Comparison of ENCODE assay signal across 8 cellular contexts in genomic region chr1:31788138-31788824, GRCh38. TPM values are rescaled to one million over a fixed set of nuclear protein-coding genes. Genes with fewer than 3 reads are reported as not detected.
A peak's percentile ranks its signal among the peaks of the same experiment; 100 is the strongest.
DNase-seq lines count a peak whose midpoint lies in the region; ATAC-seq and TF ChIP-seq lines count a peak whose summit lies in the region.

No MANE protein-coding gene starts in this region.

- H3K36me3 Mint-ChIP-seq in type B pancreatic cell, result no peaks in the 10 kb centered on the region

- peak overlapping the region; percentile 93 for H3K27ac Mint-ChIP-seq in type B pancreatic cell

- H3K36me3 ChIP-seq in H7 (replicated peaks; ENCODE audit: control insufficient read depth, insufficient read depth, low read length), result no peaks in the 10 kb centered on the region
- no peaks in the 10 kb centered on the region for H3K36me3 ChIP-seq in MM.1S (replicated peaks; ENCODE audit: insufficient read depth, low read length)
- no peaks in the 10 kb centered on the region for H3K36me3 ChIP-seq in heart right ventricle

- intact Hi-C loops in heart right ventricle (cut with DNase I) (loop anchor here in 9 of 10 donors (2.0 to 10.0 kb wide), 12 partner anchors 25 to 277 kb away; no protein-coding TSS in a partner anchor), posterior cingulate gyrus (cut with DNase I) (loop anchor here (1.0 to 5.0 kb wide), 4 partner anchors 26 to 223 kb away; no protein-coding TSS in a partner anchor)

- no peaks in the 10 kb centered on the region for H4K20me1 ChIP-seq in MM.1S (ENCODE audit: insufficient read depth, low read length)

- H3K9ac ChIP-seq in MM.1S (ENCODE audit: low read length), result peak overlapping the region; percentile 95

- no peaks in the 10 kb centered on the region for H3K9me2 ChIP-seq in MM.1S (replicated peaks; ENCODE audit: insufficient read depth, low read length)

- TF ChIP-seq CTCF in MM.1S (IDR thresholded peaks at IDR 0.05; ENCODE audit: low read length) (no peak), heart right ventricle (IDR thresholded peaks at IDR 0.05) (no peak), type B pancreatic cell (conservative IDR thresholded peaks at IDR 0.05) (no peak)

- H3K4me3 ChIP-seq in H7 (ENCODE audit: insufficient read depth, low read depth, low read length), result peak overlapping the region; percentile 91
- peak overlapping the region; percentile 76 for H3K4me3 ChIP-seq in MM.1S (ENCODE audit: low read length)
- H3K4me3 ChIP-seq in heart right ventricle, result peak overlapping the region; percentile 41 to 93 (median 66)

- peak overlapping the region; percentile 97 for H2AFZ ChIP-seq in MM.1S (ENCODE audit: low read length)

- H3K4me3 Mint-ChIP-seq in type B pancreatic cell, result peak overlapping the region; percentile 95

- peak overlapping the region; percentile 99 for H3K4me2 ChIP-seq in MM.1S (ENCODE audit: low read depth, low read length)

- DNase-seq in EL, result peak; percentile 91
- peak; percentile 97 for DNase-seq in H7
- peak; percentile 91 for DNase-seq in MM.1S
- peak; percentile 81 for DNase-seq in T follicular helper cell (ENCODE audit: low read depth)
- DNase-seq in heart right ventricle, result peak; percentile 93 to 94
- peak; percentile 88 to 99 (median 96) for DNase-seq in posterior cingulate gyrus
- DNase-seq in type B pancreatic cell (ENCODE audit: extremely low spot score, unreplicated experiment), result peak; percentile 94

- ATAC-seq in heart right ventricle, result peak; percentile 87 to 97 (median 92)

- 2 to 4% (median 4%) methylated on average over 36 to 39 of the region's 39 CpGs for WGBS in adipose tissue, 3 donors
- 4 to 5% methylated on average over 39 of the region's 39 CpGs for WGBS in heart right ventricle, 2 donors

- H3K4me1 Mint-ChIP-seq in type B pancreatic cell (ENCODE audit: unreplicated experiment), result peaks cover 31% of the 10 kb centered on the region

- H3K9me3 ChIP-seq in MM.1S (replicated peaks; ENCODE audit: insufficient read depth, low read length) (no peaks in the 10 kb centered on the region), heart right ventricle (no peaks in the 10 kb centered on the region)

- H3K27ac ChIP-seq in MM.1S (ENCODE audit: low read length) (peak overlapping the region; percentile 79), adipose tissue (ENCODE audit: low read depth, low read length) (peak overlapping the region; percentile 65), heart right ventricle (peak overlapping the region; percentile 15 to 90 (median 78))

- H3F3A ChIP-seq in MM.1S (ENCODE audit: insufficient read depth, low read length), result no peaks in the 10 kb centered on the region

- no peaks in the 10 kb centered on the region for H3K79me2 ChIP-seq in MM.1S (ENCODE audit: low read length)

- H3K27me3 ChIP-seq in H7 (ENCODE audit: control insufficient read depth, insufficient read depth, low read length) (no peaks in the 10 kb centered on the region), MM.1S (replicated peaks; ENCODE audit: insufficient read depth, low read length) (peaks cover 34% of the 10 kb centered on the region), heart right ventricle (peaks cover 0 to 3% (median 0%) of the 10 kb centered on the region in 7 donors)

- no peaks in the 10 kb centered on the region for H3K9me3 Mint-ChIP-seq in type B pancreatic cell

- peaks cover 8% of the 10 kb centered on the region for H3K27me3 Mint-ChIP-seq in type B pancreatic cell

- H3K4me1 ChIP-seq in MM.1S (ENCODE audit: low read length), result no peaks in the 10 kb centered on the region
- H3K4me1 ChIP-seq in heart right ventricle, result peaks cover 0 to 18% (median 8%) of the 10 kb centered on the region in 9 donors

RNA-seq across cellular contexts. Expression of gene ADGRB2, which starts 24.1 kb away (rescaled TPM):
- total RNA-seq in H7 (2014; rRNA removed; shearing (Covaris generic)), result 28.0 and 39.8 TPM in 2 replicates
- polyA plus RNA-seq in adipose tissue (1 to 10 TPM in 2 of 3 donors, under 1 TPM in 1; 0.21 to 5.0 (median 1.2) TPM), heart right ventricle (10 to 100 TPM in 1 of 2 donors, under 1 TPM in 1; 0.91 to 17.9 TPM)
- total RNA-seq in heart right ventricle (10 to 100 TPM in 2 of 10 donors, 1 to 10 TPM in 8; 4.4 to 14.9 (median 8.6) TPM), type B pancreatic cell (ENCODE audit: low replicate concordance) (3.2 and 14.2 TPM in 2 replicates)

RNA-seq across cellular contexts. Expression of gene SPOCD1, which starts 27.5 kb away (rescaled TPM):
- total RNA-seq in H7 (2014; rRNA removed; shearing (Covaris generic)), result 1.8 and 3.5 TPM in 2 replicates
- polyA plus RNA-seq in adipose tissue, result 1 to 10 TPM in 2 of 3 donors, under 1 TPM in 1; 0.18 to 6.8 (median 1.0) TPM
- total RNA-seq in heart right ventricle, result 1 to 10 TPM in 1 of 10 donors, under 1 TPM in 2, not detected in 7; 0.12 to 1.2 (median 0.65) TPM
- under 1 TPM in 1 of 2 donors, not detected in 1; 0.17 TPM for polyA plus RNA-seq in heart right ventricle
- total RNA-seq in type B pancreatic cell (ENCODE audit: low replicate concordance), result 0.52 and 1.1 TPM in 2 replicates

Comparison
In these comparisons a context has a peak if more than half of its experiments do, and no peak if none do; other contexts are left out.
1. Peak in every context shown above with its lines: DNase-seq, ATAC-seq, H3K4me3 ChIP-seq and H3K27ac ChIP-seq.